ENCODE assay signal across 1 cellular context in genomic region chr17:81057777-81058176, GRCh38.
TF ChIP-seq lines count a peak whose summit lies in the region.

No MANE protein-coding gene starts in this region.

TF ChIP-seq in HCT116, 20 proteins besides CTCF, POLR2A, EP300 and RAD21 (continued from another document):
- TF ChIP-seq ZBTB33 (IDR thresholded peaks at IDR 0.05; ENCODE audit: extremely low read depth, insufficient replicate concordance, low read length) (no peak), POLR2AphosphoS5 (IDR thresholded peaks at IDR 0.05; ENCODE audit: low read depth, low read length) (no peak), EZH2phosphoT487 (IDR thresholded peaks at IDR 0.05; ENCODE audit: borderline replicate concordance) (no peak), CEBPB (IDR thresholded peaks at IDR 0.05; ENCODE audit: low read depth) (no peak), ZNF274 (IDR thresholded peaks at IDR 0.05; ENCODE audit: low read depth, low read length) (no peak), SP1 (IDR thresholded peaks at IDR 0.05; ENCODE audit: low read depth) (no peak)
